Comparison of ENCODE assay signal across 9 cellular contexts in the genomic region with DNA sequence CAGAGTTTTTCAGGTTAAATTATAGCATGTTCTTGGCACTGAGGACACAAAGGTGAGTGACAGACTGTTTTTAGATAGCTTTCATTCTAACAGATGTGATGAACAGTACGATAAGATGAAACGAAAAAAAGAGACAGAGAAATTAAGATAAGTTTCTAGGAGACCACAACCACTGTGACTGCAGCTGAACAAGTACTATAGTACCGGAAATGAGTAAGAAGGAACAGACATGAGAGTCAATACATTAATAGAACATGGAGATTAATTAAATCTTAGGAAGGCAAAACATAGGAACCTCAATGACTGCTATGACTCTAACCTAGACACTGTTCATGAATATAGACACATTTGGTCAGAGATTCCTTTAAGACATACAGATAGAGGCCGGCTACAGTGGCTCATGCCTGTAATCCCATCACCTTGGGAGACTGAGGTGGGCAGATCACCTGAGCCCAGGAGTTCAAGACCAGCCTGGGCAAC. TPM values are rescaled to one million over a fixed set of nuclear protein-coding genes. Genes with fewer than 3 reads are reported as not detected.
DNase-seq lines count a peak whose midpoint lies in the region; ATAC-seq and TF ChIP-seq lines count a peak whose summit lies in the region.
"Had no signal": no experiment of that assay in that cellular context is flagged by ENCODE, and none has a peak within 500 bp of the region (broad histone marks: within the 10 kb centered on the region; RNA-seq: fewer than 3 reads in every experiment).

No MANE protein-coding gene starts in this region.

- BruUV-seq in IMR-90 (replicated peaks; lab: Mats Ljungman, UMichigan), result no TSS peak
- BruUV-seq in Calu3 (replicated peaks; lab: Mats Ljungman, UMichigan), result no TSS peak

- intact Hi-C loops in IMR-90 (cut with micrococcal nuclease), result no loop called here
- intact Hi-C loops in Calu3 (cut with micrococcal nuclease; ENCODE audit: unreplicated experiment), result no loop called here
- intact Hi-C loops in cardiac septum (cut with DNase I), result no loop called here

- H3K4me1 ChIP-seq in IMR-90 (ENCODE audit: control insufficient read depth, insufficient read depth, low read length) (peaks cover 9% of the 10 kb centered on the region; the same call in 1 of the 2 replicates), mucosa of rectum (ENCODE audit: control insufficient read depth in 2 of 2, insufficient read depth in 2 of 2, low read length in 2 of 2) (no peaks in the 10 kb centered on the region), upper lobe of left lung (no peaks in the 10 kb centered on the region)

- H3K27me3 ChIP-seq in IMR-90 (ENCODE audit: control insufficient read depth, insufficient read depth, low read length) (no peaks in the 10 kb centered on the region), mucosa of rectum (ENCODE audit: control insufficient read depth in 2 of 2, insufficient read depth in 2 of 2, low read length in 2 of 2) (no peaks in the 10 kb centered on the region), upper lobe of left lung (no peaks in the 10 kb centered on the region)

- H2BK5ac ChIP-seq in IMR-90 (ENCODE audit: low read depth, low read length, poor library complexity, severe bottlenecking), result peak overlapping the region; percentile 0

- in situ Hi-C loops in IMR-90 (cut with MboI; ENCODE audit: low sequenced_read_pairs), result no loop called here

- no peak for TF ChIP-seq EP300 in upper lobe of left lung (IDR thresholded peaks at IDR 0.05)

- H2AK5ac ChIP-seq in IMR-90 (ENCODE audit: low read depth, low read length), result no peak overlapping the region

- no peak for DNase-seq in IMR-90
- DNase-seq in Calu3, result no peak
- no peak for DNase-seq in DMS153 (lab: John Stamatoyannopoulos, UW)
- DNase-seq in cardiac septum (ENCODE audit: low spot score), result no peak
- no peak for DNase-seq in upper lobe of left lung
- DNase-seq: caudate nucleus had no signal

- H3K9me1 ChIP-seq in IMR-90 (ENCODE audit: insufficient read depth, low read length), result peaks cover 5% of the 10 kb centered on the region; the same call in 1 of the 2 replicates

- H3K9me3 Mint-ChIP-seq in Calu3 (ENCODE audit: low read depth, unreplicated experiment), result no peaks in the 10 kb centered on the region

- peak overlapping the region; percentile 4; the same call in 1 of the 2 replicates for H3K4me2 ChIP-seq in IMR-90 (ENCODE audit: low read depth, low read length)

- H3K4me3 ChIP-seq in IMR-90 (ENCODE audit: insufficient read depth, low read depth, low read length) (no peak overlapping the region), mucosa of rectum (ENCODE audit: low read length in 2 of 2) (no peak overlapping the region), upper lobe of left lung (no peak overlapping the region)

- no peak overlapping the region for H4K91ac ChIP-seq in IMR-90 (ENCODE audit: insufficient read depth, low read depth, low read length)

- H2AK9ac ChIP-seq in IMR-90 (replicated peaks; ENCODE audit: low read depth, low read length, poor library complexity), result no peak overlapping the region

- H2BK20ac ChIP-seq in IMR-90 (ENCODE audit: low read depth, low read length), result no peak overlapping the region

- no peak for TF ChIP-seq RAD21 in IMR-90 (IDR thresholded peaks at IDR 0.05; ENCODE audit: low read length)

- WGBS in IMR-90 (ENCODE audit: extremely low coverage in 2 of 2, insufficient read length in 1 of 2), 2 experiments, result no CpG with 5 or more reads among the region's 4 CpGs
- WGBS in upper lobe of left lung, 2 donors, result 81 to 83% methylated on average over 4 of the region's 4 CpGs

- no peaks in the 10 kb centered on the region for H3K36me3 Mint-ChIP-seq in Calu3 (ENCODE audit: insufficient read depth, unreplicated experiment)

- ATAC-seq in GM18873 (IDR thresholded peaks at IDR 0.05; ENCODE audit: low FRiP score, unreplicated experiment) (peak; percentile 57), GM21825 (IDR thresholded peaks at IDR 0.05; ENCODE audit: unreplicated experiment) (peak; percentile 89), IMR-90 (ENCODE audit: low read depth) (no peak), upper lobe of left lung (ENCODE audit: low FRiP score in 2 of 2) (no peak)

- H3K27ac ChIP-seq in IMR-90 (ENCODE audit: insufficient read depth, low read length), result no peak overlapping the region
- H3K27ac ChIP-seq in mucosa of rectum (ENCODE audit: low read depth in 2 of 2, low read length in 2 of 2), result peak overlapping the region; percentile 13 to 35
- no peak overlapping the region for H3K27ac ChIP-seq in upper lobe of left lung

- POLR2A ChIA-PET in IMR-90 (lab: Charles Lee; ENCODE audit: unreplicated experiment), result no interaction called here

- no peak overlapping the region for H2BK15ac ChIP-seq in IMR-90 (ENCODE audit: low read depth, low read length)

- no peak overlapping the region for H2BK120ac ChIP-seq in IMR-90 (ENCODE audit: low read depth, low read length)

- H3K4me1 Mint-ChIP-seq in Calu3 (ENCODE audit: low read depth, unreplicated experiment), result peaks cover 8% of the 10 kb centered on the region

- peaks cover 7 to 28% of the 10 kb centered on the region in 2 experiments for H3K79me1 ChIP-seq in IMR-90 (ENCODE audit: low read depth in 1 of 2, low read length in 2 of 2)

- H2AFZ ChIP-seq in IMR-90 (replicated peaks; ENCODE audit: low read length, poor library complexity), result no peak overlapping the region

- no peaks in the 10 kb centered on the region for H3K9me3 ChIP-seq in IMR-90 (ENCODE audit: control insufficient read depth, insufficient read depth, low read length)
- no peaks in the 10 kb centered on the region for H3K9me3 ChIP-seq in mucosa of rectum (ENCODE audit: control insufficient read depth in 2 of 2, low read length in 2 of 2)
- H3K9me3 ChIP-seq in upper lobe of left lung, result no peaks in the 10 kb centered on the region

- H3K14ac ChIP-seq in IMR-90 (replicated peaks; ENCODE audit: low read depth, low read length), result no peak overlapping the region

- H3K4ac ChIP-seq in IMR-90 (ENCODE audit: low read depth, low read length), result no peak overlapping the region

- TF ChIP-seq POLR2A in IMR-90 (IDR thresholded peaks at IDR 0.05; ENCODE audit: low read depth, low read length) (no peak), upper lobe of left lung (IDR thresholded peaks at IDR 0.05) (no peak)

- H4K8ac ChIP-seq in IMR-90 (ENCODE audit: low read depth in 2 of 2, low read length in 2 of 2), result no peak overlapping the region

- CTCF ChIA-PET in IMR-90 (lab: Yijun Ruan, JAX), result interaction anchor here (1.5 kb wide), 1 partner anchor 12 kb away, joined by 3 read pairs; no protein-coding TSS in a partner anchor
- CTCF ChIA-PET in Calu3 (lab: Charles Lee), result interaction anchor here (1.2 kb wide), 1 partner anchor 105 kb away, joined by 4 read pairs; no protein-coding TSS in a partner anchor

- no peak overlapping the region for H3K27ac Mint-ChIP-seq in Calu3 (ENCODE audit: unreplicated experiment)

- no peak overlapping the region for H3K4me3 Mint-ChIP-seq in Calu3 (ENCODE audit: low read depth, unreplicated experiment)

- no peak overlapping the region for H4K5ac ChIP-seq in IMR-90 (ENCODE audit: low read depth, low read length)

- no peak overlapping the region for H3K23ac ChIP-seq in IMR-90 (ENCODE audit: low read depth, low read length)

- H4K20me1 ChIP-seq in IMR-90 (ENCODE audit: insufficient read depth, low read length), result no peaks in the 10 kb centered on the region; the same call in 1 of the 2 replicates

- no peaks in the 10 kb centered on the region for H3K27me3 Mint-ChIP-seq in Calu3 (ENCODE audit: unreplicated experiment)

- H3K9ac ChIP-seq in IMR-90 (ENCODE audit: low read depth, low read length) (no peak overlapping the region), mucosa of rectum (ENCODE audit: low read depth in 1 of 2, low read length in 2 of 2) (no peak overlapping the region)

- dilution Hi-C loops in IMR-90 (cut with HindIII; ENCODE audit: low sequenced_read_pairs, unreplicated experiment), result no loop called here

- TF ChIP-seq CTCF in IMR-90 (conservative IDR thresholded peaks at IDR 0.05; ENCODE audit: low read depth, low read length) (no peak), Calu3 (IDR thresholded peaks at IDR 0.05; ENCODE audit: unreplicated experiment) (no peak), upper lobe of left lung (IDR thresholded peaks at IDR 0.05) (no peak)

- H3K36me3 ChIP-seq in IMR-90 (ENCODE audit: control insufficient read depth, insufficient read depth, low read length), result 0 out of 2 replicates have a peak, but pooled peaks cover 1% of the 10 kb centered on the region
- H3K36me3 ChIP-seq in mucosa of rectum (ENCODE audit: control insufficient read depth in 2 of 2, insufficient read depth in 2 of 2, low read length in 2 of 2), result no peaks in the 10 kb centered on the region
- H3K36me3 ChIP-seq in upper lobe of left lung, result no peaks in the 10 kb centered on the region

- no peak overlapping the region; the same call in 1 of the 2 replicates for H3K18ac ChIP-seq in IMR-90 (ENCODE audit: low read depth, low read length)

- H3K56ac ChIP-seq in IMR-90 (ENCODE audit: extremely low read depth, insufficient read depth, low read length), result no peak overlapping the region

TF ChIP-seq in IMR-90, 13 proteins besides CTCF, POLR2A, EP300 and RAD21 (continues in another document):
- TF ChIP-seq CHD1 (IDR thresholded peaks at IDR 0.05; ENCODE audit: low read depth, low read length), result no peak
- TF ChIP-seq, protein P1, sequence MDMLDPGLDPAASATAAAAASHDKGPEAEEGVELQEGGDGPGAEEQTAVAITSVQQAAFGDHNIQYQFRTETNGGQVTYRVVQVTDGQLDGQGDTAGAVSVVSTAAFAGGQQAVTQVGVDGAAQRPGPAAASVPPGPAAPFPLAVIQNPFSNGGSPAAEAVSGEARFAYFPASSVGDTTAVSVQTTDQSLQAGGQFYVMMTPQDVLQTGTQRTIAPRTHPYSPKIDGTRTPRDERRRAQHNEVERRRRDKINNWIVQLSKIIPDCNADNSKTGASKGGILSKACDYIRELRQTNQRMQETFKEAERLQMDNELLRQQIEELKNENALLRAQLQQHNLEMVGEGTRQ (IDR thresholded peaks at IDR 0.05; ENCODE audit: low read depth, low read length), result no peak
- no peak for TF ChIP-seq MAFK (IDR thresholded peaks at IDR 0.05; ENCODE audit: low read depth, low read length)
- no peak for TF ChIP-seq RFX5 (IDR thresholded peaks at IDR 0.05; ENCODE audit: low read depth, low read length)
- TF ChIP-seq, protein P2, sequence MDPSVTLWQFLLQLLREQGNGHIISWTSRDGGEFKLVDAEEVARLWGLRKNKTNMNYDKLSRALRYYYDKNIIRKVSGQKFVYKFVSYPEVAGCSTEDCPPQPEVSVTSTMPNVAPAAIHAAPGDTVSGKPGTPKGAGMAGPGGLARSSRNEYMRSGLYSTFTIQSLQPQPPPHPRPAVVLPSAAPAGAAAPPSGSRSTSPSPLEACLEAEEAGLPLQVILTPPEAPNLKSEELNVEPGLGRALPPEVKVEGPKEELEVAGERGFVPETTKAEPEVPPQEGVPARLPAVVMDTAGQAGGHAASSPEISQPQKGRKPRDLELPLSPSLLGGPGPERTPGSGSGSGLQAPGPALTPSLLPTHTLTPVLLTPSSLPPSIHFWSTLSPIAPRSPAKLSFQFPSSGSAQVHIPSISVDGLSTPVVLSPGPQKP (IDR thresholded peaks at IDR 0.05; ENCODE audit: borderline replicate concordance, low read depth, low read length), result no peak

RNA-seq across cellular contexts. Expression of a gene that starts 40.2 kb away (rescaled TPM):
- 120 and 171 TPM in 2 replicates for total RNA-seq in IMR-90 (2012; rRNA removed)
- polyA plus RNA-seq in IMR-90 (2012; rRNA removed), result 38.6 and 45.1 TPM in 2 replicates
- 5.3 and 9.9 TPM in 2 replicates for polyA plus RNA-seq in IMR-90 (2012; cell fraction: cytosol; rRNA removed)
- polyA plus RNA-seq in IMR-90 (2012; cell fraction: nucleus; rRNA removed; ENCODE audit: low replicate concordance), result 2.5 and 23.9 TPM in 2 replicates
- total RNA-seq in Calu3 (2022), result 41.7 and 50.0 TPM in 2 replicates
- 85.0 TPM for total RNA-seq in cardiac septum
- total RNA-seq in upper lobe of left lung, result 10 to 100 TPM; 16.8 to 47.0 (median 38.5) TPM

Comparison
In these comparisons a context has a peak if more than half of its experiments do, and no peak if none do; other contexts are left out.
1. ATAC-seq: peak in GM18873 (single experiment) and GM21825 (single experiment); none in IMR-90 (single experiment) and upper lobe of left lung (0 of 2).
2. H3K27ac ChIP-seq: peak in mucosa of rectum (2 of 2); none in IMR-90 (single experiment) and upper lobe of left lung (0 of 4).